Comparison of ENCODE assay signal across 1 cellular context in the genomic region with DNA sequence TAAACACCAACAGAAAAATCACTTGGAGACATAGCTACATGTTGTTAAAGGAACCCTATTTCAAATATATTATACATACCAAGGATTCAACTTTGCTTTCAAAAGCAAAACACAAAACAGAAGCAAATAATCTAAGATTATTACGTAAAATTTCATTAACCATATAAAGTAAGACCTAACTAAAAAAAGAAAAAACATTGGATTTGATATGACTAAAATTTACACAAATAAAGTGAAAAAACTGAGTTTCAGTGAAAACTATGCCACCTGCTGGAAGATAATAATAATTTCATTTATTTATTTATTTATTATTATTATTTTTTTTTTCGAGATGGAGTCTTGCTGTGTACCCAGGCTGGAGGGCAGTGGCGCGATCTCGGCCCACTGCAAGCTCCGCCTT.
TF ChIP-seq lines count a peak whose summit lies in the region.

No MANE protein-coding gene starts in this region.

TF ChIP-seq in SK-N-SH treated with all-trans-retinoic acid at 6 μM for 48 hours, 23 proteins besides CTCF, POLR2A, EP300 and RAD21 (continued from another document):
- TF ChIP-seq, protein P1, sequence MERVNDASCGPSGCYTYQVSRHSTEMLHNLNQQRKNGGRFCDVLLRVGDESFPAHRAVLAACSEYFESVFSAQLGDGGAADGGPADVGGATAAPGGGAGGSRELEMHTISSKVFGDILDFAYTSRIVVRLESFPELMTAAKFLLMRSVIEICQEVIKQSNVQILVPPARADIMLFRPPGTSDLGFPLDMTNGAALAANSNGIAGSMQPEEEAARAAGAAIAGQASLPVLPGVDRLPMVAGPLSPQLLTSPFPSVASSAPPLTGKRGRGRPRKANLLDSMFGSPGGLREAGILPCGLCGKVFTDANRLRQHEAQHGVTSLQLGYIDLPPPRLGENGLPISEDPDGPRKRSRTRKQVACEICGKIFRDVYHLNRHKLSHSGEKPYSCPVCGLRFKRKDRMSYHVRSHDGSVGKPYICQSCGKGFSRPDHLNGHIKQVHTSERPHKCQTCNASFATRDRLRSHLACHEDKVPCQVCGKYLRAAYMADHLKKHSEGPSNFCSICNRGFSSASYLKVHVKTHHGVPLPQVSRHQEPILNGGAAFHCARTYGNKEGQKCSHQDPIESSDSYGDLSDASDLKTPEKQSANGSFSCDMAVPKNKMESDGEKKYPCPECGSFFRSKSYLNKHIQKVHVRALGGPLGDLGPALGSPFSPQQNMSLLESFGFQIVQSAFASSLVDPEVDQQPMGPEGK (CRISPR knock-in tag; IDR thresholded peaks at IDR 0.05; ENCODE audit: borderline replicate concordance), result no peak
- TF ChIP-seq OSR1 (CRISPR knock-in tag; IDR thresholded peaks at IDR 0.05), result no peak
